ENCODE assay signal across 20 cellular contexts in the genomic region with DNA sequence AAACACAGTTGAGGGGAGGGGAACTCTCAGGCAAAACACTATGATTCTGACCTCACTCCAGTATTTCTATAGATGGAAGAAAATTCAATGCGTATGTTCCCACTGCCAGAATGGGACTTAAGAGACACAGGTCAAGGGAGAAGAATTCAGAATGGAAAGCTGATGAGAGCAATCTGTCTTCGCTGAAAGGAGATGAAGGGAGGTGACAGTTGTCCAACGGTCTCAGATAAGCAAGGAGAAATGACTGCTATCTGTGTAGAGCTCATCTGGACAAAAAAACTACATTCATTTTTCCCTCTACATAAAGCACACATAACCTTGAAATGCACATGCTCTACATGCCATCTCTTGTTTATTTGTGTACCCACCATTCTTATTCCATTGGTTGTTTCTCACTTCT.
"Had no signal": no experiment of that assay in that cellular context is flagged by ENCODE, and none has a peak within 500 bp of the region (broad histone marks: within the 10 kb centered on the region; RNA-seq: fewer than 3 reads in every experiment).

No MANE protein-coding gene starts in this region.

- H3K36me3 Mint-ChIP-seq: immature natural killer cell, memory B cell, natural killer cell had no signal

- H3K4me3 Mint-ChIP-seq: effector memory CD8-positive, alpha-beta T cell; immature natural killer cell; memory B cell; natural killer cell; neural crest cell had no signal

- H3K27me3 Mint-ChIP-seq: effector memory CD8-positive, alpha-beta T cell; memory B cell; progenitor cell of endocrine pancreas had no signal

- H3K9me3 Mint-ChIP-seq: memory B cell, neural crest cell had no signal

- DNase-seq: dermis blood vessel endothelial cell; effector memory CD8-positive, alpha-beta T cell; hypothalamus; immature natural killer cell; islet precursor cell; natural killer cell; right lobe of liver; stimulated activated CD4-positive, alpha-beta T cell treated with anti-CD3 and anti-CD28 coated beads, Interleukin-12 subunit alpha, Interleukin-12 subunit beta, amount 100 ng/mL, for 4 hours; stimulated activated CD4-positive, alpha-beta T cell treated with anti-CD3 and anti-CD28 coated beads, Interleukin-1b, Interleukin-23, amount 100 ng/mL, for 48 hours; stimulated activated CD4-positive, alpha-beta T cell treated with anti-CD3 and anti-CD28 coated beads, Interleukin-4, amount 100 ng/mL, for 1 hour; stimulated activated CD8-positive, alpha-beta memory T cell treated with anti-CD3 and anti-CD28 coated beads, Interleukin-4, amount 100 ng/mL, for 48 hours; stomach; thyroid gland; trophoblast cell had no signal

- ATAC-seq: effector memory CD8-positive, alpha-beta T cell; left lobe of liver; natural killer cell; right lobe of liver had no signal

- H3K4me1 Mint-ChIP-seq: immature natural killer cell, natural killer cell had no signal

- FAIRE-seq: endometrium, frontal cortex had no signal

- H3K27ac Mint-ChIP-seq: effector memory CD8-positive, alpha-beta T cell; immature natural killer cell; memory B cell; natural killer cell; progenitor cell of endocrine pancreas had no signal
